Comparison of ENCODE assay signal across 21 cellular contexts in the genomic region with DNA sequence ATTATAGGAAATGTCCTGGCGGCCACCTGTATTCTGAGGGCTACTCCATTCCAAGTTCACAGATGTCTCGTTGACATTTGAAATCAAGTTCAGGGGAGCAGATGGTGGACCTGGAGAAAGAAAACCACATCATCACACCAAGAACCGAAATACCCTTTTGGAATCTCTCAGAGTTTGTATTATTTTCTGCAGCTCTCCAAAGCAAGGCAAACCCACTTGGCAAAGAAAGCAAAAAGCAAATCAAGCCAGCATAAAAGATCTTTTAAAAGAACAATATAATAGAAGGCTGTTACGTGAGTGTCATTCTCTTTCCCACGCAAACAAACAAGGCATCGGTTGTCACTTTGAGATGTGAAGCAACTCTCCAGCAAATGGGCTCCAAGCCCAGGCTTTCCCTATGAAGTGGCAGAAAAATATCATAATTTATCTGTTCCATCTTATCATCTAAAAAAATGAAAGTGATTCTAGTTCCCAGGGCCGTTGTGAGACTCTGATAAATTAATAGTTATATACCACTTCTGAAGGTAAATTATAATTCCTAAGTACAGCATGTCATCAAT.
DNase-seq lines count a peak whose midpoint lies in the region; ATAC-seq and TF ChIP-seq lines count a peak whose summit lies in the region.
"Had no signal": no experiment of that assay in that cellular context is flagged by ENCODE, and none has a peak within 500 bp of the region (broad histone marks: within the 10 kb centered on the region; RNA-seq: fewer than 3 reads in every experiment).

No MANE protein-coding gene starts in this region.

- H3K27me3 ChIP-seq in SK-N-SH (ENCODE audit: insufficient read depth) = no peaks in the 10 kb centered on the region
- H3K27me3 ChIP-seq: BE2C, Peyer's patch, SJSA1 had no signal

- no peaks in the 10 kb centered on the region for H3K4me1 Mint-ChIP-seq in natural killer cell treated with Interleukin-12 subunit alpha and Interleukin-12 subunit beta and Interleukin-15 and Interleukin-18, amount 100 ng/mL, for 72 hours (ENCODE audit: low read depth in 2 of 2)

- no peaks in the 10 kb centered on the region for H3K79me2 ChIP-seq in SK-N-SH (ENCODE audit: insufficient read depth)

- H3K27ac Mint-ChIP-seq in natural killer cell treated with Interleukin-12 subunit alpha and Interleukin-12 subunit beta and Interleukin-15 and Interleukin-18, amount 100 ng/mL, for 72 hours = no peak overlapping the region
- H3K27ac Mint-ChIP-seq: CD4-positive, CD25-positive, alpha-beta regulatory T cell; GM23338 had no signal

- H3K36me3 ChIP-seq in SK-N-SH (replicated peaks in 1 of 2; ENCODE audit: control insufficient read depth in 1 of 2, insufficient read depth in 2 of 2, low read length in 1 of 2) = no peaks in the 10 kb centered on the region
- H3K36me3 ChIP-seq: BE2C, Peyer's patch, SJSA1 had no signal

- ATAC-seq in SK-N-SH treated with all-trans-retinoic acid at 6 μM for 48 hours = no peak
- no peak for ATAC-seq in natural killer cell treated with Interleukin-12 subunit alpha and Interleukin-12 subunit beta and Interleukin-15 and Interleukin-18, amount 100 ng/mL, for 72 hours
- ATAC-seq: GM23338 had no signal

- no peak for TF ChIP-seq EP300 in SK-N-SH (IDR thresholded peaks at IDR 0.05; ENCODE audit: borderline replicate concordance in 1 of 2, low read depth in 1 of 2, low read length in 1 of 2)

- H3K9ac ChIP-seq in SK-N-SH = no peak overlapping the region

- H4K20me1 ChIP-seq in SK-N-SH (ENCODE audit: insufficient read depth) = no peaks in the 10 kb centered on the region

- TF ChIP-seq RAD21 in SK-N-SH (IDR thresholded peaks at IDR 0.05; ENCODE audit: low read length) = no peak

- DNase-seq in SK-N-SH = no peak
- peak; percentile 68 for DNase-seq in NCI-H2107 treated with DMSO at 0.1 percent for 48 hours (lab: John Stamatoyannopoulos, UW; ENCODE audit: unreplicated experiment)
- DNase-seq in cerebellum (ENCODE audit: low spot score) = peak; percentile 64
- DNase-seq in pons (ENCODE audit: low spot score) = peak; percentile 27
- no peak for DNase-seq in iPS-NIHi7 (ENCODE audit: extremely low spot score)
- no peak for DNase-seq in natural killer cell treated with Interleukin-12 subunit alpha and Interleukin-12 subunit beta and Interleukin-15 and Interleukin-18, amount 100 ng/mL, for 72 hours (ENCODE audit: low spot score)
- DNase-seq in putamen (ENCODE audit: low spot score) = no peak
- DNase-seq: BE2C; Caco-2; CD4-positive, CD25-positive, alpha-beta regulatory T cell; EL; HCEC 1CT; MM.1S; NCI-H1092 treated with DMSO at 0.1 percent for 48 hours; NCI-H1694; NCI-H2171 treated with DMSO at 0.1 percent for 48 hours; NCI-H526; Peyer's patch had no signal

- POLR2A ChIA-PET in SK-N-SH (lab: Yijun Ruan, JAX) = no interaction called here

- H3K27ac ChIP-seq in SK-N-SH (ENCODE audit: low read depth in 2 of 2, low read length in 1 of 2) = no peak overlapping the region
- H3K27ac ChIP-seq: Peyer's patch, SJSA1 had no signal

- no peaks in the 10 kb centered on the region for H3K9me3 Mint-ChIP-seq in natural killer cell treated with Interleukin-12 subunit alpha and Interleukin-12 subunit beta and Interleukin-15 and Interleukin-18, amount 100 ng/mL, for 72 hours
- H3K9me3 Mint-ChIP-seq: CD4-positive, CD25-positive, alpha-beta regulatory T cell; GM23338 had no signal

- H2AFZ ChIP-seq in SK-N-SH (ENCODE audit: low read depth) = 0 out of 2 replicates have a peak overlapping the region, but pooled peaks have one; percentile 35
- H2AFZ ChIP-seq: GM23338 had no signal

- no peaks in the 10 kb centered on the region for H3K9me3 ChIP-seq in SK-N-SH
- H3K9me3 ChIP-seq: BE2C, Caco-2, Peyer's patch, SJSA1 had no signal

- no peak for TF ChIP-seq CTCF in SK-N-SH (IDR thresholded peaks at IDR 0.05)

- no peaks in the 10 kb centered on the region for H3K9me2 ChIP-seq in SK-N-SH

- H3K4me3 ChIP-seq in SK-N-SH (ENCODE audit: low read depth in 2 of 2, low read length in 1 of 2) = no peak overlapping the region
- H3K4me3 ChIP-seq: GM23338, Peyer's patch, SJSA1 had no signal

- CTCF ChIA-PET in SK-N-SH (lab: Yijun Ruan, JAX) = no interaction called here

- H3K4me3 Mint-ChIP-seq in natural killer cell treated with Interleukin-12 subunit alpha and Interleukin-12 subunit beta and Interleukin-15 and Interleukin-18, amount 100 ng/mL, for 72 hours = no peak overlapping the region
- H3K4me3 Mint-ChIP-seq: CD4-positive, CD25-positive, alpha-beta regulatory T cell; GM23338 had no signal

- 20% methylated on average over 7 of the region's 7 CpGs for WGBS in SK-N-SH (ENCODE audit: low lambda C conversion rate)

- no peak overlapping the region for H3K4me2 ChIP-seq in SK-N-SH
- H3K4me2 ChIP-seq: GM23338 had no signal

- no peaks in the 10 kb centered on the region for H3F3A ChIP-seq in SK-N-SH (replicated peaks; ENCODE audit: insufficient read depth)

- H3K4me1 ChIP-seq in SK-N-SH (ENCODE audit: control insufficient read depth in 1 of 2, insufficient read depth in 2 of 2, low read depth in 1 of 2, low read length in 1 of 2) = no peaks in the 10 kb centered on the region
- H3K4me1 ChIP-seq: BE2C, Peyer's patch, SJSA1 had no signal

- no peaks in the 10 kb centered on the region for H3K36me3 Mint-ChIP-seq in natural killer cell treated with Interleukin-12 subunit alpha and Interleukin-12 subunit beta and Interleukin-15 and Interleukin-18, amount 100 ng/mL, for 72 hours
- H3K36me3 Mint-ChIP-seq: CD4-positive, CD25-positive, alpha-beta regulatory T cell had no signal

- H3K27me3 Mint-ChIP-seq in natural killer cell treated with Interleukin-12 subunit alpha and Interleukin-12 subunit beta and Interleukin-15 and Interleukin-18, amount 100 ng/mL, for 72 hours = no peaks in the 10 kb centered on the region
- H3K27me3 Mint-ChIP-seq: CD4-positive, CD25-positive, alpha-beta regulatory T cell had no signal

TF ChIP-seq in SK-N-SH, 30 proteins besides CTCF, POLR2A, EP300 and RAD21 (continues in another document):
- TF ChIP-seq RFX5 (IDR thresholded peaks at IDR 0.05; ENCODE audit: low read length) = no peak
- no peak for TF ChIP-seq FOSL2 (IDR thresholded peaks at IDR 0.05; ENCODE audit: borderline replicate concordance, low read depth)
- TF ChIP-seq, protein P1, sequence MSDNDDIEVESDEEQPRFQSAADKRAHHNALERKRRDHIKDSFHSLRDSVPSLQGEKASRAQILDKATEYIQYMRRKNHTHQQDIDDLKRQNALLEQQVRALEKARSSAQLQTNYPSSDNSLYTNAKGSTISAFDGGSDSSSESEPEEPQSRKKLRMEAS (IDR thresholded peaks at IDR 0.05; ENCODE audit: low read depth) = no peak

TF ChIP-seq in SK-N-SH treated with all-trans-retinoic acid at 6 μM for 48 hours, 23 proteins besides CTCF, POLR2A, EP300 and RAD21 (continues in another document):
- TF ChIP-seq TOX (CRISPR knock-in tag; IDR thresholded peaks at IDR 0.05; ENCODE audit: borderline replicate concordance) = no peak
- no peak for TF ChIP-seq RARB (CRISPR knock-in tag; IDR thresholded peaks at IDR 0.05)
- TF ChIP-seq ZNF565 (CRISPR knock-in tag; conservative IDR thresholded peaks at IDR 0.05; ENCODE audit: low read depth) = no peak
- TF ChIP-seq, protein P2, sequence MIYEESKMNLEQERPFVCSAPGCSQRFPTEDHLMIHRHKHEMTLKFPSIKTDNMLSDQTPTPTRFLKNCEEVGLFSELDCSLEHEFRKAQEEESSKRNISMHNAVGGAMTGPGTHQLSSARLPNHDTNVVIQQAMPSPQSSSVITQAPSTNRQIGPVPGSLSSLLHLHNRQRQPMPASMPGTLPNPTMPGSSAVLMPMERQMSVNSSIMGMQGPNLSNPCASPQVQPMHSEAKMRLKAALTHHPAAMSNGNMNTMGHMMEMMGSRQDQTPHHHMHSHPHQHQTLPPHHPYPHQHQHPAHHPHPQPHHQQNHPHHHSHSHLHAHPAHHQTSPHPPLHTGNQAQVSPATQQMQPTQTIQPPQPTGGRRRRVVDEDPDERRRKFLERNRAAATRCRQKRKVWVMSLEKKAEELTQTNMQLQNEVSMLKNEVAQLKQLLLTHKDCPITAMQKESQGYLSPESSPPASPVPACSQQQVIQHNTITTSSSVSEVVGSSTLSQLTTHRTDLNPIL (CRISPR knock-in tag; IDR thresholded peaks at IDR 0.05; ENCODE audit: low read depth) = no peak
- TF ChIP-seq, protein P3, sequence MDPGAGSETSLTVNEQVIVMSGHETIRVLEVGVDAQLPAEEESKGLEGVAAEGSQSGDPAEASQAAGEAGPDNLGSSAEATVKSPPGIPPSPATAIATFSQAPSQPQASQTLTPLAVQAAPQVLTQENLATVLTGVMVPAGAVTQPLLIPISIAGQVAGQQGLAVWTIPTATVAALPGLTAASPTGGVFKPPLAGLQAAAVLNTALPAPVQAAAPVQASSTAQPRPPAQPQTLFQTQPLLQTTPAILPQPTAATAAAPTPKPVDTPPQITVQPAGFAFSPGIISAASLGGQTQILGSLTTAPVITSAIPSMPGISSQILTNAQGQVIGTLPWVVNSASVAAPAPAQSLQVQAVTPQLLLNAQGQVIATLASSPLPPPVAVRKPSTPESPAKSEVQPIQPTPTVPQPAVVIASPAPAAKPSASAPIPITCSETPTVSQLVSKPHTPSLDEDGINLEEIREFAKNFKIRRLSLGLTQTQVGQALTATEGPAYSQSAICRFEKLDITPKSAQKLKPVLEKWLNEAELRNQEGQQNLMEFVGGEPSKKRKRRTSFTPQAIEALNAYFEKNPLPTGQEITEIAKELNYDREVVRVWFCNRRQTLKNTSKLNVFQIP (CRISPR knock-in tag; IDR thresholded peaks at IDR 0.05; ENCODE audit: borderline replicate concordance, low read depth) = no peak
- TF ChIP-seq, protein P4, sequence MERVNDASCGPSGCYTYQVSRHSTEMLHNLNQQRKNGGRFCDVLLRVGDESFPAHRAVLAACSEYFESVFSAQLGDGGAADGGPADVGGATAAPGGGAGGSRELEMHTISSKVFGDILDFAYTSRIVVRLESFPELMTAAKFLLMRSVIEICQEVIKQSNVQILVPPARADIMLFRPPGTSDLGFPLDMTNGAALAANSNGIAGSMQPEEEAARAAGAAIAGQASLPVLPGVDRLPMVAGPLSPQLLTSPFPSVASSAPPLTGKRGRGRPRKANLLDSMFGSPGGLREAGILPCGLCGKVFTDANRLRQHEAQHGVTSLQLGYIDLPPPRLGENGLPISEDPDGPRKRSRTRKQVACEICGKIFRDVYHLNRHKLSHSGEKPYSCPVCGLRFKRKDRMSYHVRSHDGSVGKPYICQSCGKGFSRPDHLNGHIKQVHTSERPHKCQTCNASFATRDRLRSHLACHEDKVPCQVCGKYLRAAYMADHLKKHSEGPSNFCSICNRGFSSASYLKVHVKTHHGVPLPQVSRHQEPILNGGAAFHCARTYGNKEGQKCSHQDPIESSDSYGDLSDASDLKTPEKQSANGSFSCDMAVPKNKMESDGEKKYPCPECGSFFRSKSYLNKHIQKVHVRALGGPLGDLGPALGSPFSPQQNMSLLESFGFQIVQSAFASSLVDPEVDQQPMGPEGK (CRISPR knock-in tag; IDR thresholded peaks at IDR 0.05; ENCODE audit: borderline replicate concordance) = no peak
- TF ChIP-seq ZC3H10 (CRISPR knock-in tag; IDR thresholded peaks at IDR 0.05) = no peak
- TF ChIP-seq BACH2 (CRISPR knock-in tag; IDR thresholded peaks at IDR 0.05; ENCODE audit: borderline replicate concordance) = no peak
- TF ChIP-seq OSR1 (CRISPR knock-in tag; IDR thresholded peaks at IDR 0.05) = no peak
- TF ChIP-seq ZFP3 (CRISPR knock-in tag; IDR thresholded peaks at IDR 0.05) = no peak
- TF ChIP-seq GLIS3 (CRISPR knock-in tag; IDR thresholded peaks at IDR 0.05) = no peak
- no peak for TF ChIP-seq ZNF8 (CRISPR knock-in tag; IDR thresholded peaks at IDR 0.05)

Comparison
In these comparisons a context has a peak if more than half of its experiments do, and no peak if none do; other contexts are left out.
1. DNase-seq: peak in NCI-H2107 treated with DMSO at 0.1 percent for 48 hours (single experiment), cerebellum (single experiment) and pons (single experiment); none in SK-N-SH (single experiment), iPS-NIHi7 (single experiment), natural killer cell treated with Interleukin-12 subunit alpha and Interleukin-12 subunit beta and Interleukin-15 and Interleukin-18, amount 100 ng/mL, for 72 hours (single experiment) and putamen (single experiment).